In the genomic region with DNA sequence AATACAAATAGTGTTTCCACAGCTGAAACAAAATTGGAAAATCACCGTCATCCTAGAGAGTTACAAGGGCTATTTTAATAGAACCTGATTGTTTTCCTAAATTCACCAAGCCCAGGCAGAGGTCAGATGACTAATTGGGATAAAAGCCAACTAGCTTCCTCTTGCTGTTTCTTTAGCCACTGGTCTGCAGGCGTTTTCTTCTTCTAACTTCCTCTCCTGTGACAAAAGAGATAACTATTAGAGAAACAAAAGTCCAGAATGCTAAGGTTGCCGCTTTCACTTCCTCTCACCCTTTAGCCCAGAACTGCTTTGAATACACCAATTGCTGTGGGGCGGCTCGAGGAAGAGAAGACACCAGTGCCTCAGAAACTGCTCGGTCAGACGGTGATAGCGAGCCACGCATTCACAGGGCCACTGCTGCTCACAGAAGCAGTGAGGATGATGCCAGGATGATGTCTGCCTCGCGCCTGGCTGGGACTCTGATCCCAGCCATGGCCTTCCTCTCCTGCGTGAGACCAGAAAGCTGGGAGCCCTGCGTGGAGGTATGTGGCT, we compare ENCODE assay signal across 8 cellular contexts. TPM values are rescaled to one million over a fixed set of nuclear protein-coding genes. Genes with fewer than 3 reads are reported as not detected.
DNase-seq lines count a peak whose midpoint lies in the region; ATAC-seq, FAIRE-seq and TF ChIP-seq lines count a peak whose summit lies in the region.

A gene (plus strand): TSS at position 380 of the 552 bp plus-strand sequence. CDS start 70 bp downstream, at position 450.

- H3K27ac ChIP-seq in lower lobe of right lung: peak within 1 kb of the TSS; percentile 85

- ATAC-seq in HG02610 (IDR thresholded peaks at IDR 0.05; ENCODE audit: unreplicated experiment): peak; percentile 98
- ATAC-seq in lower lobe of right lung: peak; percentile 86 to 92

- H3K4me1 ChIP-seq in lower lobe of right lung: peaks cover 23% of the 10 kb centered on the region

- no peaks in the 10 kb centered on the region for H3K9me3 ChIP-seq in lower lobe of right lung

- intact Hi-C loops in lower lobe of right lung (cut with DNase I): no loop called here

- TF ChIP-seq CTCF in choroid plexus epithelial cell (conservative IDR thresholded peaks at IDR 0.05; ENCODE audit: low read depth, low read length) (no peak), lower lobe of right lung (IDR thresholded peaks at IDR 0.05) (no peak)

- DNase-seq in GM18507 (ENCODE audit: extremely low spot score, insufficient read length, low read depth) (peak; percentile 40), NCI-H2196 (lab: John Stamatoyannopoulos, UW; ENCODE audit: unreplicated experiment) (peak; percentile 31), choroid plexus epithelial cell (ENCODE audit: low read depth) (peak; percentile 92), lower lobe of right lung (peak; percentile 74), stromal cell of bone marrow (ENCODE audit: low read depth) (peak; percentile 86), NCI-H146 (lab: John Stamatoyannopoulos, UW) (no peak), 8988T (no peak)

- H3K36me3 ChIP-seq in lower lobe of right lung: peaks cover 10% of the 10 kb centered on the region

- H3K27me3 ChIP-seq in lower lobe of right lung (ENCODE audit: low read depth): no peaks in the 10 kb centered on the region

- H3K4me3 ChIP-seq in choroid plexus epithelial cell (ENCODE audit: low read depth, low read length) (peak within 1 kb of the TSS; percentile 70), lower lobe of right lung (peak within 1 kb of the TSS; percentile 62)

- FAIRE-seq in GM18507 (lab: Jason Lieb, UNC): peak; percentile 96

RNA-seq across cellular contexts. Expression of the gene that starts here (rescaled TPM):
- total RNA-seq in lower lobe of right lung: 70.1 TPM

Comparison
In these comparisons a context has a peak if more than half of its experiments do, and no peak if none do; other contexts are left out.
1. DNase-seq: peak in GM18507 (single experiment), NCI-H2196 (single experiment), choroid plexus epithelial cell (single experiment), lower lobe of right lung (single experiment) and stromal cell of bone marrow (single experiment); none in NCI-H146 (single experiment) and 8988T (single experiment).